Comparison of ENCODE assay signal across 8 cellular contexts in the genomic region with DNA sequence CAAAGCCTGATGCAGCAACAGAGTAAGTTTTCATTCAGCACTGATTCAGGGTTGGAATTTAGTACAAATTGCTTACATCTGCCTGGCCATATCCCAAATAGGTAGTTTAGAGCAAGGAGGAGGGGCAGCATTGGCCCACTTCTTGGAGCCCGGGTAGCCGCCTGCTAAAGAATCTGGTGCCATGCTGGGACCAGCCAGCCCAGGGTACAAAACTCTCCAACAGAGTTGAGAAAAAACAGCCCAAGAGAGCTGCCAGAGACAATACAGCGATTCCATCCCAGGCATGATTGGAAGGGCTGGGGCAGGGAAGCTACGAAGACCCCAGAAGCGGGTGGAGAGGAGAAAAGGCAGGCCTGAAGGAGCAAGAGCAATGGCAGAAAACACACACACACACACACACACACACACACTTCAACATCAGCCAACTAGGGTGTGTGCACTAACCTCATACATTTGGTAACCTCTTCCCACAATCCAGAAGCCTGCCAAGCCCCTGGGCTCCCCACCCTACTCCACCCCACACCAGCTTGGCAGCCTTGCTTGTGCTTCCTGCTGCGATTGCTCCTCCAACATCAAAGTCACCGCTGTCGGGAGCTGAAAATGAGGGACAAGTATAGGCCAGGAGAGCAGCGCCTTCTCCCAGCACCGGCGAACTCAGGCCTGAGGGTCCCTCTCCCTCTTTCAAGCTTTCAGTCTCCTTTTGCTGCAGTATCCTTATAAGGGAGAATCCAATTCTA. TPM values are rescaled to one million over a fixed set of nuclear protein-coding genes. Genes with fewer than 3 reads are reported as not detected.
DNase-seq lines count a peak whose midpoint lies in the region; ATAC-seq and TF ChIP-seq lines count a peak whose summit lies in the region.

No MANE protein-coding gene starts in this region.

- H3K27me3 ChIP-seq in PC-3 (ENCODE audit: low read length): no peaks in the 10 kb centered on the region
- no peaks in the 10 kb centered on the region for H3K27me3 ChIP-seq in subcutaneous abdominal adipose tissue (ENCODE audit: control insufficient read depth in 5 of 5, insufficient read depth in 4 of 5, low read length in 5 of 5)

- H3K4me1 Mint-ChIP-seq in chondrocyte (ENCODE audit: low read depth): peaks cover 31% of the 10 kb centered on the region

- intact Hi-C loops in PC-3 (cut with micrococcal nuclease): loop anchor here (1.0 kb wide), 1 partner anchor 50 kb away; no protein-coding TSS in a partner anchor

- H3K27ac ChIP-seq in PC-3 (ENCODE audit: low read length) (peak overlapping the region; percentile 68), subcutaneous abdominal adipose tissue (ENCODE audit: low read depth, low read length) (peak overlapping the region; percentile 73)

- H3K9ac ChIP-seq in PC-3 (ENCODE audit: low read length) (peak overlapping the region; percentile 70), subcutaneous abdominal adipose tissue (ENCODE audit: low read length in 5 of 5) (peak overlapping the region; percentile 75 to 86 (median 81))

- BruUV-seq in PC-3 (replicated peaks; lab: Mats Ljungman, UMichigan): TSS peak; percentile 19

- peaks cover 51% of the 10 kb centered on the region for H3K79me2 ChIP-seq in PC-3 (ENCODE audit: low read length)

- peak overlapping the region; percentile 94 for H3K4me3 Mint-ChIP-seq in chondrocyte (ENCODE audit: unreplicated experiment)

- H3K36me3 ChIP-seq in PC-3 (ENCODE audit: low read depth, low read length): 0 out of 2 replicates have a peak, but pooled peaks cover 5% of the 10 kb centered on the region
- peaks cover 0 to 8% (median 5%) of the 10 kb centered on the region in 5 donors for H3K36me3 ChIP-seq in subcutaneous abdominal adipose tissue (ENCODE audit: control insufficient read depth in 5 of 5, insufficient read depth in 5 of 5, low read length in 5 of 5)

- H3K9me2 ChIP-seq in PC-3 (replicated peaks; ENCODE audit: low read length): no peaks in the 10 kb centered on the region

- peaks cover 6% of the 10 kb centered on the region; the same call in 1 of the 2 replicates for H4K20me1 ChIP-seq in PC-3 (ENCODE audit: low read length)

- H3K4me3 ChIP-seq in PC-3 (ENCODE audit: low read length): peak overlapping the region; percentile 79
- H3K4me3 ChIP-seq in subcutaneous abdominal adipose tissue (ENCODE audit: low read depth in 1 of 5, low read length in 5 of 5): peak overlapping the region; percentile 85 to 98 (median 93)

- peak overlapping the region; percentile 86 for H3K27ac Mint-ChIP-seq in chondrocyte (ENCODE audit: unreplicated experiment)

- H3K9me3 Mint-ChIP-seq in chondrocyte (ENCODE audit: low read depth): no peaks in the 10 kb centered on the region

- no peaks in the 10 kb centered on the region for H3K27me3 Mint-ChIP-seq in chondrocyte (ENCODE audit: low read depth)

- no peak for TF ChIP-seq POLR2A in GM18505 (IDR thresholded peaks at IDR 0.05; ENCODE audit: borderline replicate concordance, extremely low read depth, insufficient read depth, insufficient read length)

- peak overlapping the region; percentile 90 for H2AFZ ChIP-seq in PC-3 (ENCODE audit: low read length)

- ATAC-seq in PC-3 (peak; percentile 39), left lobe of liver (peak; percentile 41), GM18505 (IDR thresholded peaks at IDR 0.05; ENCODE audit: unreplicated experiment) (no peak), HG02798 (IDR thresholded peaks at IDR 0.05; ENCODE audit: poor library complexity, unreplicated experiment) (no peak)

- H3K9me3 ChIP-seq in PC-3 (ENCODE audit: low read length) (no peaks in the 10 kb centered on the region), subcutaneous abdominal adipose tissue (ENCODE audit: control insufficient read depth in 5 of 5, low read length in 5 of 5) (no peaks in the 10 kb centered on the region)

- H3K4me1 ChIP-seq in PC-3 (ENCODE audit: insufficient read depth, low read length) (peaks cover 30% of the 10 kb centered on the region), subcutaneous abdominal adipose tissue (ENCODE audit: control insufficient read depth in 5 of 5, insufficient read depth in 5 of 5, low read length in 5 of 5) (peaks cover 8 to 52% (median 41%) of the 10 kb centered on the region in 5 donors)

- POLR2A ChIA-PET in PC-3 (lab: Charles Lee; ENCODE audit: unreplicated experiment): interaction anchor here (0.5 to 1.3 kb wide), 6 partner anchors 13 to 54 kb away, joined by 3 to 23 read pairs (median 4); no protein-coding TSS in a partner anchor

- CTCF ChIA-PET in PC-3 (lab: Charles Lee): interaction anchor here (1.0 to 2.9 kb wide), 10 partner anchors 10 to 95 kb away, joined by 4 to 24 read pairs (median 10); no protein-coding TSS in a partner anchor

- H3K36me3 Mint-ChIP-seq in chondrocyte (ENCODE audit: low read depth): no peaks in the 10 kb centered on the region

- TF ChIP-seq CTCF in PC-3 (conservative IDR thresholded peaks at IDR 0.05; ENCODE audit: low read depth, low read length) (no peak), chondrocyte (IDR thresholded peaks at IDR 0.05) (no peak)

- peaks cover 8% of the 10 kb centered on the region for H3F3A ChIP-seq in PC-3 (ENCODE audit: low read length, unreplicated experiment)

- peak overlapping the region; percentile 85 for H3K4me2 ChIP-seq in PC-3 (ENCODE audit: low read length)

- peak; percentile 31 for DNase-seq in stimulated activated CD4-positive, alpha-beta T cell treated with anti-CD3 and anti-CD28 coated beads, Interleukin-15, amount 100 ng/mL, for 24 hours
- DNase-seq in stimulated activated CD4-positive, alpha-beta T cell treated with anti-CD3 and anti-CD28 coated beads, Interleukin-1b, Interleukin-23, amount 100 ng/mL, for 48 hours: no peak
- DNase-seq in PC-3: peak; percentile 90
- DNase-seq in chondrocyte (ENCODE audit: low spot score): no peak
- peak; percentile 76 for DNase-seq in left lobe of liver (ENCODE audit: low spot score)

RNA-seq across cellular contexts. Expression of a gene that starts 1.3 kb away (rescaled TPM):
- 34.7 and 35.3 TPM in 2 replicates for total RNA-seq in PC-3 (2014; rRNA removed)
- 19.5 to 22.4 TPM (median 19.6 TPM) in 3 replicates for total RNA-seq in chondrocyte
- 14.8 TPM for total RNA-seq in left lobe of liver

RNA-seq across cellular contexts. Expression of a gene that starts 22.9 kb away (rescaled TPM):
- total RNA-seq in PC-3 (2014; rRNA removed): 36.3 and 55.7 TPM in 2 replicates
- 35.3 to 51.1 TPM (median 39.1 TPM) in 3 replicates for total RNA-seq in chondrocyte
- total RNA-seq in left lobe of liver: 27.4 TPM

Comparison
In these comparisons a context has a peak if more than half of its experiments do, and no peak if none do; other contexts are left out.
1. DNase-seq: peak in stimulated activated CD4-positive, alpha-beta T cell treated with anti-CD3 and anti-CD28 coated beads, Interleukin-15, amount 100 ng/mL, for 24 hours (single experiment), PC-3 (single experiment) and left lobe of liver (single experiment); none in stimulated activated CD4-positive, alpha-beta T cell treated with anti-CD3 and anti-CD28 coated beads, Interleukin-1b, Interleukin-23, amount 100 ng/mL, for 48 hours (single experiment) and chondrocyte (single experiment).
2. ATAC-seq: peak in PC-3 (single experiment) and left lobe of liver (single experiment); none in GM18505 (single experiment) and HG02798 (single experiment).